In the genomic region with DNA sequence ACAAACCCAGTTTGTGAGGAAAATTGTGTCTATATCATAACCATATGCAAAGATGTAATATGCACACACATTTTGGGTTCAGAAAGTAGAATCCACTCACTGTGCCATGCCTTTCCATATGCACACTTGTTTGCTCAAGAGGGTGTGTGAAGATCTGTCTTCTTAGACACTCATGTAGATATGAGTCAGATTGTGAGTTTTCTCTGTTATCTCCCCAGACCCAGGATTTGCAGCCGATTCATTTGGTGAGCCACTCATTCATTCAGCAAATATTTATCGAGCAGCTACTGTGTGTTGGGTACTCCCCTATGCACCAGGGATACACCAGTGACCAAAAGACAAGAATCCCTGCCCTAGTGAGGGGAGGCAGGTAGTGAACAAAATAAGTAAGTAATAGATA, we compare ENCODE assay signal across 14 cellular contexts.
DNase-seq lines count a peak whose midpoint lies in the region; ATAC-seq and TF ChIP-seq lines count a peak whose summit lies in the region.
"Had no signal": no experiment of that assay in that cellular context is flagged by ENCODE, and none has a peak within 500 bp of the region (broad histone marks: within the 10 kb centered on the region; RNA-seq: fewer than 3 reads in every experiment).

No MANE protein-coding gene starts in this region.

- no peaks in the 10 kb centered on the region for H3K4me1 Mint-ChIP-seq in activated CD4-positive, alpha-beta memory T cell treated with anti-CD3 and anti-CD28 coated beads, Interleukin-2, amount 10 ng/mL, durations not matched to agents 7 days and 5 days

- 0 out of 2 replicates have a peak overlapping the region, but pooled peaks have one; percentile 23 for H3K4me2 ChIP-seq in PC-3 (ENCODE audit: low read length)
- H3K4me2 ChIP-seq: A549, GM23338 had no signal

- H3K9me3 ChIP-seq in PC-3 (ENCODE audit: low read length), result no peaks in the 10 kb centered on the region
- H3K9me3 ChIP-seq: A549 had no signal

- no peaks in the 10 kb centered on the region for H4K20me1 ChIP-seq in PC-3 (ENCODE audit: low read length)

- no peak overlapping the region for H3K4me3 Mint-ChIP-seq in activated CD4-positive, alpha-beta memory T cell treated with anti-CD3 and anti-CD28 coated beads, Interleukin-2, amount 10 ng/mL, durations not matched to agents 7 days and 5 days
- H3K4me3 Mint-ChIP-seq: CD4-positive, alpha-beta T cell; GM23338 had no signal

- no peaks in the 10 kb centered on the region for H3K27me3 ChIP-seq in PC-3 (ENCODE audit: low read length)

- H3F3A ChIP-seq in PC-3 (ENCODE audit: low read length, unreplicated experiment), result no peaks in the 10 kb centered on the region

- intact Hi-C loops in PC-3 (cut with micrococcal nuclease), result no loop called here

- H3K9ac ChIP-seq in PC-3 (ENCODE audit: low read length), result no peak overlapping the region

- no peaks in the 10 kb centered on the region for H3K79me2 ChIP-seq in PC-3 (ENCODE audit: low read length)

- H3K36me3 Mint-ChIP-seq in activated CD4-positive, alpha-beta memory T cell treated with anti-CD3 and anti-CD28 coated beads, Interleukin-2, amount 10 ng/mL, durations not matched to agents 7 days and 5 days (ENCODE audit: low read depth), result no peaks in the 10 kb centered on the region

- no peak overlapping the region for H3K27ac ChIP-seq in PC-3 (ENCODE audit: low read length)
- H3K27ac ChIP-seq: 22Rv1, A549, C4-2B had no signal

- POLR2A ChIA-PET in PC-3 (lab: Charles Lee; ENCODE audit: unreplicated experiment), result no interaction called here
- POLR2A ChIA-PET in activated CD4-positive, alpha-beta memory T cell treated with anti-CD3 and anti-CD28 coated beads, Interleukin-2, amount 10 ng/mL, durations not matched to agents 7 days and 5 days (lab: Charles Lee), result no interaction called here

- H2AFZ ChIP-seq in PC-3 (ENCODE audit: low read length), result no peak overlapping the region
- H2AFZ ChIP-seq: GM23338 had no signal

- peaks cover 10% of the 10 kb centered on the region for H3K4me1 ChIP-seq in PC-3 (ENCODE audit: insufficient read depth, low read length)
- H3K4me1 ChIP-seq: A549 had no signal

- ATAC-seq in PC-3, result peak; percentile 70
- ATAC-seq: GM23338 had no signal

- H3K9me2 ChIP-seq in PC-3 (replicated peaks; ENCODE audit: low read length), result no peaks in the 10 kb centered on the region

- H3K4me3 ChIP-seq in PC-3 (ENCODE audit: low read length) (no peak overlapping the region), epithelial cell of esophagus (ENCODE audit: low read length) (no peak overlapping the region)
- H3K4me3 ChIP-seq: A549, GM23338 had no signal

- H3K9me3 Mint-ChIP-seq in activated CD4-positive, alpha-beta memory T cell treated with anti-CD3 and anti-CD28 coated beads, Interleukin-2, amount 10 ng/mL, durations not matched to agents 7 days and 5 days, result no peaks in the 10 kb centered on the region
- H3K9me3 Mint-ChIP-seq: CD4-positive, alpha-beta T cell; GM23338 had no signal

- no peak for TF ChIP-seq CTCF in PC-3 (conservative IDR thresholded peaks at IDR 0.05; ENCODE audit: low read depth, low read length)
- no peak for TF ChIP-seq CTCF in epithelial cell of esophagus (IDR thresholded peaks at IDR 0.05; ENCODE audit: insufficient read depth, low read depth, low read length, missing control alignments)

- CTCF ChIA-PET in PC-3 (lab: Charles Lee), result no interaction called here
- CTCF ChIA-PET in activated CD4-positive, alpha-beta memory T cell treated with anti-CD3 and anti-CD28 coated beads, Interleukin-2, amount 10 ng/mL, durations not matched to agents 7 days and 5 days (lab: Charles Lee), result no interaction called here

- H3K27ac Mint-ChIP-seq in activated CD4-positive, alpha-beta memory T cell treated with anti-CD3 and anti-CD28 coated beads, Interleukin-2, amount 10 ng/mL, durations not matched to agents 7 days and 5 days, result no peak overlapping the region
- H3K27ac Mint-ChIP-seq: CD4-positive, alpha-beta T cell; GM23338 had no signal

- DNase-seq in DMS53 (lab: John Stamatoyannopoulos, UW) (peak; percentile 8), DMS53 treated with DMSO at 0.1 percent for 48 hours (lab: John Stamatoyannopoulos, UW; ENCODE audit: unreplicated experiment) (no peak), PC-3 (peak; percentile 67), epithelial cell of esophagus (ENCODE audit: low read depth) (peak; percentile 19), NCI-H2107 (lab: John Stamatoyannopoulos, UW) (no peak), cerebellar cortex (ENCODE audit: low spot score) (no peak)
- no peak for DNase-seq in activated CD4-positive, alpha-beta memory T cell treated with anti-CD3 and anti-CD28 coated beads, Interleukin-2, amount 10 ng/mL, durations not matched to agents 7 days and 5 days
- DNase-seq: AML-193; CD4-positive, alpha-beta T cell; HCEC 1CT had no signal

- no peaks in the 10 kb centered on the region for H3K36me3 ChIP-seq in PC-3 (ENCODE audit: low read depth, low read length)

- no peaks in the 10 kb centered on the region for H3K27me3 Mint-ChIP-seq in activated CD4-positive, alpha-beta memory T cell treated with anti-CD3 and anti-CD28 coated beads, Interleukin-2, amount 10 ng/mL, durations not matched to agents 7 days and 5 days
- H3K27me3 Mint-ChIP-seq: CD4-positive, alpha-beta T cell had no signal

- no TSS peak for BruUV-seq in PC-3 (replicated peaks; lab: Mats Ljungman, UMichigan)

Comparison
In these comparisons a context has a peak if more than half of its experiments do, and no peak if none do; other contexts are left out.
1. DNase-seq: peak in DMS53 (single experiment), PC-3 (single experiment) and epithelial cell of esophagus (single experiment); none in DMS53 treated with DMSO at 0.1 percent for 48 hours (single experiment), activated CD4-positive, alpha-beta memory T cell treated with anti-CD3 and anti-CD28 coated beads, Interleukin-2, amount 10 ng/mL, durations not matched to agents 7 days and 5 days (single experiment), NCI-H2107 (single experiment) and cerebellar cortex (single experiment).